In genomic region chr16:47864262-47864661, GRCh38 we compare ENCODE assay signal across 6 cellular contexts.
DNase-seq lines count a peak whose midpoint lies in the region; TF ChIP-seq lines count a peak whose summit lies in the region.
"Not testable (repeated sequence)": the region's sequence is repeated elsewhere in the genome, so short reads cannot be mapped to it uniquely, and the experiment has no call there.

No MANE protein-coding gene starts in this region.

- not testable (repeated sequence) for H3K14ac ChIP-seq in H9 (ENCODE audit: insufficient read depth, low read length)

- H3K27me3 ChIP-seq in Caco-2 (replicated peaks; ENCODE audit: control insufficient read depth, insufficient read depth, low read length); H9 (ENCODE audit: insufficient read depth, low read length); HUES64 (ENCODE audit: insufficient read depth, low read length); liver (ENCODE audit: control insufficient read depth in 4 of 4, insufficient read depth in 4 of 4, low read length in 3 of 4); neural progenitor cell: not testable (repeated sequence)

- H3K23ac ChIP-seq in H9 (ENCODE audit: insufficient read length, low read depth, low read length), result not testable (repeated sequence)

- H3F3A ChIP-seq in neural progenitor cell (ENCODE audit: low read depth), result not testable (repeated sequence)

- not testable (repeated sequence) for H3K9me3 ChIP-seq in Caco-2; H9 (ENCODE audit: control insufficient read depth, low read depth, low read length); HUES64 (ENCODE audit: insufficient read depth, low read depth, low read length); liver (ENCODE audit: control insufficient read depth in 4 of 4, low read length in 3 of 4); neural progenitor cell (ENCODE audit: low read depth)

- H4K5ac ChIP-seq in H9 (ENCODE audit: insufficient read length, low read depth, low read length), result not testable (repeated sequence)

- not testable (repeated sequence) for H3K9ac ChIP-seq in H9 (ENCODE audit: extremely low read depth, insufficient read length, low read length); liver (ENCODE audit: low read depth in 1 of 2, low read length in 2 of 2); neural progenitor cell
- peak overlapping the region; percentile 1; the same call in 1 of the 2 replicates for H3K9ac ChIP-seq in HUES64 (ENCODE audit: low read depth, low read length)

- H2AFZ ChIP-seq in H9 (ENCODE audit: low read length); neural progenitor cell (replicated peaks): not testable (repeated sequence)

- not testable (repeated sequence) for H2BK12ac ChIP-seq in H9 (ENCODE audit: insufficient read length, low read depth, low read length)

- not testable (repeated sequence) for H3K79me2 ChIP-seq in H9 (ENCODE audit: insufficient read depth, low read length); neural progenitor cell (ENCODE audit: low read depth)

- H3K4ac ChIP-seq in H9 (ENCODE audit: low read depth, low read length), result not testable (repeated sequence)

- H3K27ac ChIP-seq in H9 (ENCODE audit: insufficient read length, low read depth, low read length); liver (ENCODE audit: low read depth in 1 of 2, low read length in 2 of 2); neural progenitor cell: not testable (repeated sequence)
- H3K27ac ChIP-seq in HUES64 (ENCODE audit: low read depth, low read length), result peak overlapping the region; percentile 73; the same call in 1 of the 2 replicates

- H3K18ac ChIP-seq in H9 (ENCODE audit: insufficient read length, low read depth, low read length), result not testable (repeated sequence)

- H3K36me3 Mint-ChIP-seq in Caco-2 (ENCODE audit: insufficient read depth, unreplicated experiment); endothelial cell (ENCODE audit: low read depth, unreplicated experiment); neural progenitor cell: not testable (repeated sequence)
- peaks cover 7 to 15% (median 11%) of the 10 kb centered on the region in 3 experiments; a peak in 6 of 7 replicates for H3K36me3 Mint-ChIP-seq in H9 (ENCODE audit: insufficient read depth in 1 of 3, low read depth in 3 of 3)

- H3K23me2 ChIP-seq in H9 (ENCODE audit: insufficient read length, low read depth, low read length, poor library complexity, severe bottlenecking), result not testable (repeated sequence)

- not testable (repeated sequence) for H3K36me3 ChIP-seq in Caco-2 (ENCODE audit: control insufficient read depth, insufficient read depth, low read length); HUES64 (ENCODE audit: insufficient read depth, low read length); liver (ENCODE audit: control insufficient read depth in 4 of 4, insufficient read depth in 3 of 4, low read depth in 1 of 4, low read length in 3 of 4); neural progenitor cell

- not testable (repeated sequence) for DNase-seq in Caco-2; H9; endothelial cell (ENCODE audit: low spot score); neural progenitor cell (ENCODE audit: low spot score)

- TF ChIP-seq RAD21 in liver (IDR thresholded peaks at IDR 0.05), result not testable (repeated sequence)

- H2BK5ac ChIP-seq in H9 (ENCODE audit: insufficient read length, low read length), result not testable (repeated sequence)

- not testable (repeated sequence) for H3K56ac ChIP-seq in H9 (ENCODE audit: insufficient read length, low read depth, low read length)

- not testable (repeated sequence) for H3K27me3 Mint-ChIP-seq in Caco-2 (ENCODE audit: insufficient read depth, unreplicated experiment); H9 (ENCODE audit: low read depth); endothelial cell (ENCODE audit: unreplicated experiment); neural progenitor cell (ENCODE audit: insufficient read depth, low read depth)

- not testable (repeated sequence) for H3K79me1 ChIP-seq in H9 (ENCODE audit: insufficient read depth, low read depth, low read length, poor library complexity, severe bottlenecking)

- not testable (repeated sequence) for H3K4me1 ChIP-seq in Caco-2; H9 (ENCODE audit: insufficient read depth, low read length); liver (ENCODE audit: control insufficient read depth in 4 of 4, insufficient read depth in 4 of 4, low read length in 3 of 4)
- peaks cover 26% of the 10 kb centered on the region for H3K4me1 ChIP-seq in HUES64 (ENCODE audit: insufficient read depth, low read length)
- peaks cover 14% of the 10 kb centered on the region for H3K4me1 ChIP-seq in neural progenitor cell

- H2BK15ac ChIP-seq in H9 (ENCODE audit: low read depth, low read length), result not testable (repeated sequence)

- H2BK20ac ChIP-seq in H9 (ENCODE audit: low read depth, low read length, poor library complexity, severe bottlenecking), result not testable (repeated sequence)

- not testable (repeated sequence) for H4K20me1 ChIP-seq in H9 (ENCODE audit: control insufficient read depth, insufficient read depth, insufficient read length); neural progenitor cell (ENCODE audit: low read depth)

- H3K4me3 Mint-ChIP-seq in Caco-2 (ENCODE audit: unreplicated experiment); H9; endothelial cell (ENCODE audit: unreplicated experiment); neural progenitor cell: not testable (repeated sequence)

- not testable (repeated sequence) for H3K4me1 Mint-ChIP-seq in Caco-2 (ENCODE audit: low read depth, unreplicated experiment)
- H3K4me1 Mint-ChIP-seq in H9 (peaks cover 28 to 45% of the 10 kb centered on the region in 2 experiments), endothelial cell (ENCODE audit: unreplicated experiment) (peaks cover 43% of the 10 kb centered on the region), neural progenitor cell (peaks cover 16% of the 10 kb centered on the region)

- not testable (repeated sequence) for TF ChIP-seq CTCF in Caco-2 (IDR thresholded peaks at IDR 0.05; ENCODE audit: insufficient read depth in 1 of 2, low read depth in 1 of 2, low read length in 1 of 2, severe bottlenecking in 1 of 2, unreplicated experiment in 1 of 2); H9 (conservative IDR thresholded peaks at IDR 0.05); endothelial cell (IDR thresholded peaks at IDR 0.05; ENCODE audit: unreplicated experiment); liver (IDR thresholded peaks at IDR 0.05; ENCODE audit: low read depth, low read length, missing input control); neural progenitor cell (IDR thresholded peaks at IDR 0.05)

- H4K8ac ChIP-seq in H9 (replicated peaks; ENCODE audit: insufficient read length, low read depth, low read length), result not testable (repeated sequence)

- H3K9me3 Mint-ChIP-seq in Caco-2 (ENCODE audit: unreplicated experiment), result peaks cover 10% of the 10 kb centered on the region
- H3K9me3 Mint-ChIP-seq in H9; endothelial cell (ENCODE audit: unreplicated experiment): not testable (repeated sequence)
- peaks cover 10% of the 10 kb centered on the region for H3K9me3 Mint-ChIP-seq in neural progenitor cell

- H3K27ac Mint-ChIP-seq in Caco-2 (ENCODE audit: unreplicated experiment), result peak overlapping the region; percentile 80
- peak overlapping the region in 2 of 3 experiments; percentile 50 to 97; a peak in 4 of 7 replicates for H3K27ac Mint-ChIP-seq in H9
- H3K27ac Mint-ChIP-seq in endothelial cell (ENCODE audit: unreplicated experiment), result peak overlapping the region; percentile 88
- not testable (repeated sequence) for H3K27ac Mint-ChIP-seq in neural progenitor cell

- H3T11ph ChIP-seq in H9 (ENCODE audit: low read length), result not testable (repeated sequence)

- H4K91ac ChIP-seq in H9 (ENCODE audit: insufficient read length, low read depth, low read length), result not testable (repeated sequence)

- H3K4me3 ChIP-seq in Caco-2 (ENCODE audit: low read depth, low read length); HUES64 (ENCODE audit: low read length); liver (ENCODE audit: low read depth in 1 of 3, low read length in 3 of 3); neural progenitor cell: not testable (repeated sequence)

- BruUV-seq in Caco-2 (replicated peaks; lab: Mats Ljungman, UMichigan), result not testable (repeated sequence)

- CTCF ChIA-PET in Caco-2 (lab: Charles Lee), result not testable (repeated sequence)

- not testable (repeated sequence) for H2BK120ac ChIP-seq in H9 (ENCODE audit: low read depth, low read length, poor library complexity, severe bottlenecking)

- not testable (repeated sequence) for H3K4me2 ChIP-seq in H9 (ENCODE audit: insufficient read depth, insufficient read length, low read length)
- H3K4me2 ChIP-seq in neural progenitor cell, result peak overlapping the region; percentile 11

- H2AK5ac ChIP-seq in H9 (ENCODE audit: insufficient read length, low read length), result not testable (repeated sequence)

- POLR2A ChIA-PET in Caco-2 (lab: Charles Lee), result not testable (repeated sequence)

- WGBS in H9 (ENCODE audit: extremely low coverage, insufficient read length, low lambda C conversion rate), result no CpG with 5 or more reads among the region's 6 CpGs
- 74% methylated on average over 3 of the region's 6 CpGs for WGBS in HUES64
- WGBS in liver, result 12% methylated on average over 6 of the region's 6 CpGs

- intact Hi-C loops in Caco-2 (cut with micrococcal nuclease; ENCODE audit: unreplicated experiment), result not testable (repeated sequence)

TF ChIP-seq in liver, 16 proteins besides CTCF, POLR2A, EP300 and RAD21:
- TF ChIP-seq NR2F2 (IDR thresholded peaks at IDR 0.05), result peak; percentile 40
TF ChIP-seq in liver: peak in this region for 1; not testable (repeated sequence) for 15.
